9 cellular contexts compared by ENCODE assay signal in genomic region chr3:133821767-133822638, GRCh38. TPM values are rescaled to one million over a fixed set of nuclear protein-coding genes. Genes with fewer than 3 reads are reported as not detected.
DNase-seq lines count a peak whose midpoint lies in the region; ATAC-seq, FAIRE-seq and TF ChIP-seq lines count a peak whose summit lies in the region.
"Had no signal": no experiment of that assay in that cellular context is flagged by ENCODE, and none has a peak within 500 bp of the region (broad histone marks: within the 10 kb centered on the region; RNA-seq: fewer than 3 reads in every experiment).

No MANE protein-coding gene starts in this region.

- H3K4me3 ChIP-seq in MG63 (no peak overlapping the region), colonic mucosa (no peak overlapping the region), mucosa of descending colon (no peak overlapping the region)
- H3K4me3 ChIP-seq: HAP-1 had no signal

- FAIRE-seq in HTR-8/SVneo (lab: Jason Lieb, UNC): no peak

- intact Hi-C loops in colonic mucosa (cut with DNase I): no loop called here
- intact Hi-C loops in mucosa of descending colon (cut with DNase I, micrococcal nuclease): loop anchor here (5.0 kb wide), 1 partner anchor 105 kb away; no protein-coding TSS in a partner anchor

- no peaks in the 10 kb centered on the region for H3K27me3 Mint-ChIP-seq in activated naive CD4-positive, alpha-beta T cell treated with anti-CD3 and anti-CD28 coated beads, Interleukin-2, amount 10 ng/mL, durations not matched to agents 7 days and 5 days

- no peaks in the 10 kb centered on the region for H3K9me3 Mint-ChIP-seq in activated naive CD4-positive, alpha-beta T cell treated with anti-CD3 and anti-CD28 coated beads, Interleukin-2, amount 10 ng/mL, durations not matched to agents 7 days and 5 days

- no peak overlapping the region for H3K9ac ChIP-seq in colonic mucosa (ENCODE audit: low read depth in 2 of 2, low read length in 2 of 2)

- peaks cover 67% of the 10 kb centered on the region for H3K36me3 ChIP-seq in MG63
- H3K36me3 ChIP-seq in colonic mucosa: peaks cover 5% of the 10 kb centered on the region
- H3K36me3 ChIP-seq in mucosa of descending colon (ENCODE audit: low read depth): peaks cover 5% of the 10 kb centered on the region

- H3K9me3 ChIP-seq in MG63 (no peaks in the 10 kb centered on the region), colonic mucosa (no peaks in the 10 kb centered on the region), mucosa of descending colon (no peaks in the 10 kb centered on the region)
- H3K9me3 ChIP-seq: HAP-1 had no signal

- H3K4me1 ChIP-seq in colonic mucosa (no peaks in the 10 kb centered on the region), mucosa of descending colon (ENCODE audit: low read depth) (no peaks in the 10 kb centered on the region)
- H3K4me1 ChIP-seq: HAP-1 had no signal

- no peak overlapping the region for H3K27ac ChIP-seq in colonic mucosa

- CTCF ChIA-PET in activated naive CD4-positive, alpha-beta T cell treated with anti-CD3 and anti-CD28 coated beads, Interleukin-2, amount 10 ng/mL, durations not matched to agents 7 days and 5 days (lab: Charles Lee): no interaction called here

- H3K4me3 Mint-ChIP-seq in activated naive CD4-positive, alpha-beta T cell treated with anti-CD3 and anti-CD28 coated beads, Interleukin-2, amount 10 ng/mL, durations not matched to agents 7 days and 5 days: no peak overlapping the region

- TF ChIP-seq CTCF in colonic mucosa (IDR thresholded peaks at IDR 0.05) (no peak), mucosa of descending colon (IDR thresholded peaks at IDR 0.05) (no peak)

- no peaks in the 10 kb centered on the region for H3K4me1 Mint-ChIP-seq in activated naive CD4-positive, alpha-beta T cell treated with anti-CD3 and anti-CD28 coated beads, Interleukin-2, amount 10 ng/mL, durations not matched to agents 7 days and 5 days

- H3K36me3 Mint-ChIP-seq in activated naive CD4-positive, alpha-beta T cell treated with anti-CD3 and anti-CD28 coated beads, Interleukin-2, amount 10 ng/mL, durations not matched to agents 7 days and 5 days: peaks cover 50% of the 10 kb centered on the region

- peak; percentile 72 for ATAC-seq in mucosa of descending colon

- no peak overlapping the region for H3K27ac Mint-ChIP-seq in activated naive CD4-positive, alpha-beta T cell treated with anti-CD3 and anti-CD28 coated beads, Interleukin-2, amount 10 ng/mL, durations not matched to agents 7 days and 5 days

- H3K27me3 ChIP-seq in MG63 (no peaks in the 10 kb centered on the region), colonic mucosa (no peaks in the 10 kb centered on the region)

- DNase-seq in DMS 273 treated with DMSO at 0.1 percent for 48 hours (lab: John Stamatoyannopoulos, UW) (peak; percentile 27), MG63 (peak; percentile 96), colonic mucosa (peak; percentile 34), mucosa of descending colon (peak in 1 of 3 donors; percentile 33), T-helper 2 cell (no peak), HTR-8/SVneo (ENCODE audit: insufficient read length, low spot score) (no peak), HuH-7 (ENCODE audit: low spot score) (no peak)
- DNase-seq in activated naive CD4-positive, alpha-beta T cell treated with anti-CD3 and anti-CD28 coated beads, Interleukin-2, amount 10 ng/mL, durations not matched to agents 7 days and 5 days: no peak

RNA-seq across cellular contexts. Expression of gene SRPRB, which starts 16.4 kb away (rescaled TPM):
- total RNA-seq in MG63 (2014; rRNA removed; shearing (Covaris generic); ENCODE audit: low replicate concordance): 83.0 and 173 TPM in 2 replicates
- total RNA-seq in colonic mucosa: 10 to 100 TPM; 38.0 to 86.1 TPM
- 10 to 100 TPM; 29.2 to 38.1 (median 31.2) TPM for total RNA-seq in mucosa of descending colon

Comparison
In these comparisons a context has a peak if more than half of its experiments do, and no peak if none do; other contexts are left out.
1. DNase-seq: peak in DMS 273 treated with DMSO at 0.1 percent for 48 hours (single experiment), MG63 (single experiment) and colonic mucosa (single experiment); none in T-helper 2 cell (0 of 5), HTR-8/SVneo (single experiment), activated naive CD4-positive, alpha-beta T cell treated with anti-CD3 and anti-CD28 coated beads, Interleukin-2, amount 10 ng/mL, durations not matched to agents 7 days and 5 days (single experiment) and HuH-7 (single experiment).